1 cellular context compared by ENCODE assay signal in genomic region chr11:830295-831131, GRCh38.
TF ChIP-seq lines count a peak whose summit lies in the region.

No MANE protein-coding gene starts in this region.

TF ChIP-seq in HepG2, 621 proteins besides CTCF, POLR2A, EP300 and RAD21 (continued from another document and continues in another):
- TF ChIP-seq, protein P1, sequence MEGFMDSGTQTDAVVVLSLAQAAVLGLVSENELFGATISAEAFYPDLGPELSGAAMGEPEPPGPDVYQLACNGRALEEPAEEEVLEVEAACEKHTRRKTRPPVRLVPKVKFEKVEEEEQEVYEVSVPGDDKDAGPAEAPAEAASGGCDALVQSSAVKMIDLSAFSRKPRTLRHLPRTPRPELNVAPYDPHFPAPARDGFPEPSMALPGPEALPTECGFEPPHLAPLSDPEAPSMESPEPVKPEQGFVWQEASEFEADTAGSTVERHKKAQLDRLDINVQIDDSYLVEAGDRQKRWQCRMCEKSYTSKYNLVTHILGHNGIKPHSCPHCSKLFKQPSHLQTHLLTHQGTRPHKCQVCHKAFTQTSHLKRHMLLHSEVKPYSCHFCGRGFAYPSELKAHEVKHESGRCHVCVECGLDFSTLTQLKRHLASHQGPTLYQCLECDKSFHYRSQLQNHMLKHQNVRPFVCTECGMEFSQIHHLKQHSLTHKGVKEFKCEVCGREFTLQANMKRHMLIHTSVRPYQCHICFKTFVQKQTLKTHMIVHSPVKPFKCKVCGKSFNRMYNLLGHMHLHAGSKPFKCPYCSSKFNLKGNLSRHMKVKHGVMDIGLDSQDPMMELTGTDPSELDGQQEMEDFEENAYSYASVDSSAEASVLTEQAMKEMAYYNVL (CRISPR knock-in tag; IDR thresholded peaks at IDR 0.05; ENCODE audit: borderline replicate concordance): no peak
- TF ChIP-seq RELA (CRISPR knock-in tag; IDR thresholded peaks at IDR 0.05) (no peak), NFE2L1 (CRISPR knock-in tag; IDR thresholded peaks at IDR 0.05; ENCODE audit: borderline replicate concordance) (no peak), TFE3 (CRISPR knock-in tag; IDR thresholded peaks at IDR 0.05) (no peak), CC2D1A (CRISPR knock-in tag; IDR thresholded peaks at IDR 0.05) (no peak), ZNF572 (CRISPR knock-in tag; IDR thresholded peaks at IDR 0.05) (0 out of 2 replicates have a peak, but pooled peaks have one; percentile 56), MTF1 (CRISPR knock-in tag; IDR thresholded peaks at IDR 0.05) (0 out of 2 replicates have a peak, but pooled peaks have one; percentile 33), AFF4 (CRISPR knock-in tag; IDR thresholded peaks at IDR 0.05) (no peak), MATR3 (CRISPR knock-in tag; IDR thresholded peaks at IDR 0.05) (no peak), ZNF501 (CRISPR knock-in tag; IDR thresholded peaks at IDR 0.05) (no peak), GFI1 (CRISPR knock-in tag; IDR thresholded peaks at IDR 0.05; ENCODE audit: borderline replicate concordance) (no peak), RXRB (CRISPR knock-in tag; IDR thresholded peaks at IDR 0.05; ENCODE audit: borderline replicate concordance) (peak; percentile 22; the same call in 1 of the 2 replicates), PRDM4 (CRISPR knock-in tag; IDR thresholded peaks at IDR 0.05; ENCODE audit: borderline replicate concordance) (no peak), PHB2 (IDR thresholded peaks at IDR 0.05; ENCODE audit: partially characterized antibody) (no peak), ZBTB1 (CRISPR knock-in tag; IDR thresholded peaks at IDR 0.05; ENCODE audit: borderline replicate concordance) (no peak), ZNF552 (CRISPR knock-in tag; IDR thresholded peaks at IDR 0.05; ENCODE audit: borderline replicate concordance) (no peak), ARID5B (CRISPR knock-in tag; IDR thresholded peaks at IDR 0.05) (no peak), ZNF510 (CRISPR knock-in tag; IDR thresholded peaks at IDR 0.05; ENCODE audit: low read depth) (no peak), HNF4G (IDR thresholded peaks at IDR 0.05; ENCODE audit: borderline replicate concordance, low read depth, low read length) (no peak), HNF4G (CRISPR knock-in tag; IDR thresholded peaks at IDR 0.05; ENCODE audit: borderline replicate concordance, low read depth) (no peak), CEBPZ (IDR thresholded peaks at IDR 0.05; ENCODE audit: low read length) (no peak), ZNF776 (CRISPR knock-in tag; IDR thresholded peaks at IDR 0.05) (no peak), ETV5 (CRISPR knock-in tag; IDR thresholded peaks at IDR 0.05; ENCODE audit: borderline replicate concordance) (no peak), YY1 (IDR thresholded peaks at IDR 0.05; ENCODE audit: insufficient read depth, insufficient replicate concordance, low read depth, low read length) (no peak), ZNF251 (CRISPR knock-in tag; IDR thresholded peaks at IDR 0.05) (no peak), ZBTB46 (CRISPR knock-in tag; IDR thresholded peaks at IDR 0.05; ENCODE audit: borderline replicate concordance) (no peak), GATAD1 (CRISPR knock-in tag; IDR thresholded peaks at IDR 0.05) (no peak; the same call in 1 of the 2 replicates), AKAP8 (CRISPR knock-in tag; IDR thresholded peaks at IDR 0.05) (peak; percentile 96), ZNF713 (CRISPR knock-in tag; IDR thresholded peaks at IDR 0.05) (0 out of 2 replicates have a peak, but pooled peaks have one; percentile 59)
- TF ChIP-seq, protein P2, sequence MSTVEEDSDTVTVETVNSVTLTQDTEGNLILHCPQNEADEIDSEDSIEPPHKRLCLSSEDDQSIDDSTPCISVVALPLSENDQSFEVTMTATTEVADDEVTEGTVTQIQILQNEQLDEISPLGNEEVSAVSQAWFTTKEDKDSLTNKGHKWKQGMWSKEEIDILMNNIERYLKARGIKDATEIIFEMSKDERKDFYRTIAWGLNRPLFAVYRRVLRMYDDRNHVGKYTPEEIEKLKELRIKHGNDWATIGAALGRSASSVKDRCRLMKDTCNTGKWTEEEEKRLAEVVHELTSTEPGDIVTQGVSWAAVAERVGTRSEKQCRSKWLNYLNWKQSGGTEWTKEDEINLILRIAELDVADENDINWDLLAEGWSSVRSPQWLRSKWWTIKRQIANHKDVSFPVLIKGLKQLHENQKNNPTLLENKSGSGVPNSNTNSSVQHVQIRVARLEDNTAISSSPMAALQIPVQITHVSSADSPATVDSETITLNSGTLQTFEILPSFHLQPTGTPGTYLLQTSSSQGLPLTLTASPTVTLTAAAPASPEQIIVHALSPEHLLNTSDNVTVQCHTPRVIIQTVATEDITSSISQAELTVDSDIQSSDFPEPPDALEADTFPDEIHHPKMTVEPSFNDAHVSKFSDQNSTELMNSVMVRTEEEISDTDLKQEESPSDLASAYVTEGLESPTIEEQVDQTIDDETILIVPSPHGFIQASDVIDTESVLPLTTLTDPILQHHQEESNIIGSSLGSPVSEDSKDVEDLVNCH (CRISPR knock-in tag; IDR thresholded peaks at IDR 0.05): no peak
- TF ChIP-seq, protein P3, sequence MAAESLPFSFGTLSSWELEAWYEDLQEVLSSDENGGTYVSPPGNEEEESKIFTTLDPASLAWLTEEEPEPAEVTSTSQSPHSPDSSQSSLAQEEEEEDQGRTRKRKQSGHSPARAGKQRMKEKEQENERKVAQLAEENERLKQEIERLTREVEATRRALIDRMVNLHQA (CRISPR knock-in tag; IDR thresholded peaks at IDR 0.05): no peak
- TF ChIP-seq, protein P4, sequence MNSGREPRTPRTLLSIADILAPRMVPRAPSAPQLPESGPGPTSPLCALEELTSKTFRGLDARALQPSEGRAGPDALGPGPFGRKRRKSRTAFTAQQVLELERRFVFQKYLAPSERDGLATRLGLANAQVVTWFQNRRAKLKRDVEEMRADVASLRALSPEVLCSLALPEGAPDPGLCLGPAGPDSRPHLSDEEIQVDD (CRISPR knock-in tag; IDR thresholded peaks at IDR 0.05; ENCODE audit: borderline replicate concordance): no peak; the same call in 1 of the 2 replicates
